In genomic region chr1:27660300-27660837, GRCh38 we compare ENCODE assay signal across 8 cellular contexts. TPM values are rescaled to one million over a fixed set of nuclear protein-coding genes. Genes with fewer than 3 reads are reported as not detected.
A peak's percentile ranks its signal among the peaks of the same experiment; 100 is the strongest.
DNase-seq lines count a peak whose midpoint lies in the region; ATAC-seq and TF ChIP-seq lines count a peak whose summit lies in the region.

No MANE protein-coding gene starts in this region.

- H3K4me1 ChIP-seq in DND-41 (ENCODE audit: insufficient read depth, low read length), result peaks cover 70% of the 10 kb centered on the region
- H3K4me1 ChIP-seq in OCI-LY1 (ENCODE audit: insufficient read depth, low read length, severe bottlenecking), result peaks cover 35% of the 10 kb centered on the region
- H3K4me1 ChIP-seq in endodermal cell (ENCODE audit: control insufficient read depth, insufficient read depth, low read length), result no peaks in the 10 kb centered on the region
- peaks cover 8% of the 10 kb centered on the region for H3K4me1 ChIP-seq in ovary (ENCODE audit: insufficient read depth)

- H3K9ac ChIP-seq in DND-41 (ENCODE audit: low read depth, low read length) (peak overlapping the region; percentile 84), OCI-LY1 (ENCODE audit: low read length) (peak overlapping the region; percentile 52), endodermal cell (ENCODE audit: extremely low read depth, low read length, poor library complexity, severe bottlenecking) (no peak overlapping the region)

- ATAC-seq in DND-41 (ENCODE audit: insufficient read depth, low read depth), result no peak

- H2AFZ ChIP-seq in DND-41 (ENCODE audit: low read depth, low read length), result peak overlapping the region; percentile 31
- H2AFZ ChIP-seq in OCI-LY1 (ENCODE audit: low read length), result 0 out of 2 replicates have a peak overlapping the region, but pooled peaks have one; percentile 25

- no peaks in the 10 kb centered on the region for H3K9me3 ChIP-seq in DND-41 (ENCODE audit: insufficient read depth, low read length, severe bottlenecking)
- H3K9me3 ChIP-seq in OCI-LY1 (ENCODE audit: low read length), result no peaks in the 10 kb centered on the region
- H3K9me3 ChIP-seq in endodermal cell (ENCODE audit: control insufficient read depth, low read length), result no peaks in the 10 kb centered on the region
- no peaks in the 10 kb centered on the region for H3K9me3 ChIP-seq in ovary

- no peaks in the 10 kb centered on the region for H3F3A ChIP-seq in OCI-LY1 (ENCODE audit: insufficient read depth, low read length)

- TF ChIP-seq CTCF in DND-41 (IDR thresholded peaks at IDR 0.05; ENCODE audit: borderline replicate concordance, extremely low read depth, low read length, poor library complexity, severe bottlenecking) (no peak), OCI-LY1 (IDR thresholded peaks at IDR 0.05; ENCODE audit: low read length) (no peak), endodermal cell (conservative IDR thresholded peaks at IDR 0.05) (no peak), ovary (IDR thresholded peaks at IDR 0.05) (no peak)

- intact Hi-C loops in ovary (cut with DNase I), result loop anchor here (2.0 to 10.0 kb wide), 7 partner anchors 48 to 363 kb away; partner anchors contain the start of genes GPR3 (in 2 of the 4) and FAM76A (in 1 of the 4)

- H3K27ac ChIP-seq in DND-41 (ENCODE audit: low read length) (peak overlapping the region; percentile 99), OCI-LY1 (ENCODE audit: low read depth, low read length, poor library complexity, severe bottlenecking) (peak overlapping the region; percentile 64), endodermal cell (ENCODE audit: low read depth, low read length) (no peak overlapping the region), ovary (peak overlapping the region; percentile 85 to 94)

- H3K79me2 ChIP-seq in DND-41 (ENCODE audit: insufficient read depth, low read length) (peaks cover 3% of the 10 kb centered on the region; the same call in 1 of the 2 replicates), OCI-LY1 (ENCODE audit: insufficient read depth, low read length) (no peaks in the 10 kb centered on the region)

- H3K4me1 Mint-ChIP-seq in endodermal cell, result peaks cover 10% of the 10 kb centered on the region

- H3K4me3 ChIP-seq in DND-41 (ENCODE audit: low read depth in 1 of 2, low read length in 2 of 2) (peak overlapping the region in 1 of 2 experiments; percentile 60; a peak in 2 of 4 replicates), OCI-LY1 (ENCODE audit: low read depth, low read length, poor library complexity, severe bottlenecking) (peak overlapping the region; percentile 59), endodermal cell (ENCODE audit: low read length) (no peak overlapping the region), ovary (peak overlapping the region; percentile 70)

- no peaks in the 10 kb centered on the region for H3K36me3 ChIP-seq in DND-41 (ENCODE audit: insufficient read depth, low read length)
- no peaks in the 10 kb centered on the region for H3K36me3 ChIP-seq in OCI-LY1 (ENCODE audit: insufficient read depth, low read length)
- H3K36me3 ChIP-seq in endodermal cell (ENCODE audit: control insufficient read depth, insufficient read depth, low read length), result no peaks in the 10 kb centered on the region
- H3K36me3 ChIP-seq in ovary, result no peaks in the 10 kb centered on the region

- DNase-seq in DND-41 (no peak), endodermal cell (no peak), ovary (no peak), OCI-M2 (lab: John Stamatoyannopoulos, UW; ENCODE audit: unreplicated experiment) (no peak), cortex of kidney (lab: John Stamatoyannopoulos, UW) (no peak), NCI-H524 (lab: John Stamatoyannopoulos, UW) (no peak)
- DNase-seq in activated CD4-positive, CD25-positive, alpha-beta regulatory T cell (lab: John Stamatoyannopoulos, UW), result no peak

- TF ChIP-seq EP300 in ovary (IDR thresholded peaks at IDR 0.05), result no peak

- no peaks in the 10 kb centered on the region for H3K36me3 Mint-ChIP-seq in endodermal cell (ENCODE audit: low read depth)

- H3K4me2 ChIP-seq in DND-41 (ENCODE audit: insufficient read depth, low read length) (peak overlapping the region; percentile 86), OCI-LY1 (ENCODE audit: low read length) (peak overlapping the region; percentile 68)

- TF ChIP-seq POLR2A in ovary (IDR thresholded peaks at IDR 0.05), result no peak

- H3K27me3 Mint-ChIP-seq in endodermal cell (ENCODE audit: insufficient read depth), result no peaks in the 10 kb centered on the region

- H3K4me3 Mint-ChIP-seq in endodermal cell, result peak overlapping the region; percentile 60

- H3K27ac Mint-ChIP-seq in endodermal cell, result peak overlapping the region; percentile 49

- H3K9me2 ChIP-seq in OCI-LY1 (ENCODE audit: low read depth, low read length), result no peaks in the 10 kb centered on the region

- 88 to 91% methylated on average over 8 to 10 of the region's 10 CpGs for WGBS in endodermal cell (ENCODE audit: insufficient coverage in 1 of 2, insufficient read length in 1 of 2), 2 experiments
- 44 to 57% (median 53%) methylated on average over 10 of the region's 10 CpGs for WGBS in ovary, 3 donors

- H3K27me3 ChIP-seq in DND-41 (ENCODE audit: insufficient read depth, low read length, poor library complexity), result no peaks in the 10 kb centered on the region
- H3K27me3 ChIP-seq in OCI-LY1 (ENCODE audit: insufficient read depth, low read length), result no peaks in the 10 kb centered on the region
- no peaks in the 10 kb centered on the region for H3K27me3 ChIP-seq in endodermal cell (ENCODE audit: control insufficient read depth, insufficient read depth, low read length, poor library complexity, severe bottlenecking)
- no peaks in the 10 kb centered on the region for H3K27me3 ChIP-seq in ovary

- H4K20me1 ChIP-seq in DND-41 (ENCODE audit: insufficient read depth, low read length) (no peaks in the 10 kb centered on the region), OCI-LY1 (ENCODE audit: insufficient read depth, low read length) (no peaks in the 10 kb centered on the region)

- H3K9me3 Mint-ChIP-seq in endodermal cell, result no peaks in the 10 kb centered on the region

RNA-seq across cellular contexts. Expression of gene IFI6, which starts 11.6 kb away (rescaled TPM):
- 1 to 10 TPM in 1 of 2 donors, under 1 TPM in 1; 0.71 to 1.1 TPM for total RNA-seq in endodermal cell
- polyA plus RNA-seq in endodermal cell (2013, experiment 1 of 2), result 27.2 TPM
- polyA plus RNA-seq in endodermal cell (2013, experiment 2 of 2), result 22.0 TPM
- 10 to 100 TPM; 30.3 to 89.1 (median 48.6) TPM for total RNA-seq in ovary
- 100 to 1,000 TPM; 200 to 274 TPM for polyA plus RNA-seq in ovary

RNA-seq across cellular contexts. Expression of gene FGR, which starts 25.4 kb away (rescaled TPM):
- not detected for total RNA-seq in endodermal cell
- polyA plus RNA-seq in endodermal cell (2013, experiment 1 of 2), result 0.14 TPM
- not detected for polyA plus RNA-seq in endodermal cell (2013, experiment 2 of 2)
- total RNA-seq in ovary, result 10 to 100 TPM in 1 of 7 donors, 1 to 10 TPM in 6; 1.1 to 14.1 (median 4.2) TPM
- 1 to 10 TPM; 4.2 to 6.8 TPM for polyA plus RNA-seq in ovary

RNA-seq across cellular contexts. Expression of gene AHDC1, which starts 56.4 kb away (rescaled TPM):
- 10 to 100 TPM; 39.3 to 41.2 TPM for total RNA-seq in endodermal cell
- 52.1 TPM for polyA plus RNA-seq in endodermal cell (2013, experiment 1 of 2)
- 50.1 TPM for polyA plus RNA-seq in endodermal cell (2013, experiment 2 of 2)
- 100 to 1,000 TPM in 3 of 7 donors, 10 to 100 TPM in 4; 11.3 to 159 (median 91.2) TPM for total RNA-seq in ovary
- 10 to 100 TPM; 11.2 to 33.2 TPM for polyA plus RNA-seq in ovary

Comparison
In these comparisons a context has a peak if more than half of its experiments do, and no peak if none do; other contexts are left out.
1. RNA of gene IFI6, which starts 11.6 kb away (total RNA-seq): 30.3 to 89.1 TPM in ovary; 0.71 to 1.1 TPM in endodermal cell; every median in the first group is over 10 times any median in the second.